Comparison of ENCODE assay signal across 9 cellular contexts in the genomic region with DNA sequence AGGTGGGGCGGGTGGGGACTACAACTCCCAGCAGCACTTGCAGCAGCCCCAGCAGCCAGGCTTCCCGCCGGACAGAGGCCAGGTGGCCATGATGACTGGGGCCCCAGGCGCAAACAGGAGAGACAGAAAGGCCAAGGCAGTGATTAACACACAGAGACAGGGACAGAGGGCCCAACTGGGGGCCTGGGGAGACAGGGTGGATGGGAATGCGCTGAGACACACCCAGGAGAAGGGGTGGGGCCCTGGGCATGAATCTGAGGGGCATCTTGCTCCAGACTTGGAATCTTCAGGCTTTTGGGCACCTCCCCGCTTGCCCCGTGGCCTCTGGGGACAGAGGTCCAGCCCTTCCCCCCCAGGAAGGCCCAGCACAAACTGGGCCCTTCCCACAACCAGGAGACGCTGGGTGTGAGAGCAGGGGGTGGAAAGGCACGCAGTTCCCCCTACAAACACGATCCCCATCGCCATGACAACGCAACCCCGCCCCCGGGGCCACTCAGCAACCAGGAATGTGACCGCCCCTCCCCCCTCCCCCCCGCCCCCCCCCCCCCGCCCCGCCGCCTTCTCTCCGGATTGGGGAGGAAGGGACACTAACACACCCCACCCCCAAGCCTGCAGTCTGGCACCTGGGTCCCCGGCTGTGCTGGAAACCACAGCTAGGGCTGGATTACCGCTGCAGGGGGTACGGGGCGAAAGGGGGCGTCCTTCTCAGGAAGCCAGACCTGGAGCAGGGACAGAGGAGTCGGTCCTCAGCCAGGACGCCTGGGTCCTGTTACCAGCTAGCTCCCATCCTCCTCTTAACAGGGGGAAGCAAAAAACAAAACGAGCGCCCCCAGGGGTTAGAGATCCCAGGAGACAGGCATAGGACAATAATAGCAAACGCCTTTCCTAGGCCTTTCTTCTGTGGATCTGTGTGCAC. TPM values are rescaled to one million over a fixed set of nuclear protein-coding genes. Genes with fewer than 3 reads are reported as not detected.
A peak's percentile ranks its signal among the peaks of the same experiment; 100 is the strongest.
DNase-seq lines count a peak whose midpoint lies in the region; ATAC-seq, FAIRE-seq and TF ChIP-seq lines count a peak whose summit lies in the region.
"Had no signal": no experiment of that assay in that cellular context is flagged by ENCODE, and none has a peak within 500 bp of the region (broad histone marks: within the 10 kb centered on the region; RNA-seq: fewer than 3 reads in every experiment).

No MANE protein-coding gene starts in this region.

- TF ChIP-seq CTCF in bronchial epithelial cell (IDR thresholded peaks at IDR 0.05; ENCODE audit: insufficient read depth, low read length, severe bottlenecking) = peak; percentile 20
- peak; percentile 41 for TF ChIP-seq CTCF in retinal pigment epithelial cell (conservative IDR thresholded peaks at IDR 0.05; ENCODE audit: low read depth, low read length)

- H3K27ac ChIP-seq in iPS-18a (ENCODE audit: low read length) = peak overlapping the region; percentile 100

- peaks cover 60% of the 10 kb centered on the region for H3K4me1 Mint-ChIP-seq in T-helper 1 cell treated with Interleukin-12 subunit alpha and Interleukin-12 subunit beta and Interleukin-4 antibody, amounts not matched to agents 30 μg/mL and 1 μg/mL, for 36 hours (ENCODE audit: low read depth)

- H3K9ac ChIP-seq in iPS-18a (ENCODE audit: low read length) = peak overlapping the region; percentile 100

- FAIRE-seq in bronchial epithelial cell (lab: Jason Lieb, UNC) = no peak
- FAIRE-seq: A204.1 had no signal

- H3K27ac Mint-ChIP-seq in T-helper 1 cell treated with Interleukin-12 subunit alpha and Interleukin-12 subunit beta and Interleukin-4 antibody, amounts not matched to agents 30 μg/mL and 1 μg/mL, for 36 hours = peak overlapping the region; percentile 93

- ATAC-seq in HG03025 (IDR thresholded peaks at IDR 0.05; ENCODE audit: low FRiP score, unreplicated experiment) = no peak

- H3K9me3 ChIP-seq in iPS-18a (ENCODE audit: control insufficient read depth, low read depth, low read length) = no peaks in the 10 kb centered on the region

- DNase-seq in DMS 273 (lab: John Stamatoyannopoulos, UW; ENCODE audit: unreplicated experiment) = peak; percentile 79
- no peak for DNase-seq in DMS 273 treated with DMSO at 0.1 percent for 48 hours (lab: John Stamatoyannopoulos, UW)
- peak; percentile 61 to 92 (median 88) for DNase-seq in NCI-H1417 (lab: John Stamatoyannopoulos, UW)
- peak; percentile 76 for DNase-seq in bronchial epithelial cell (ENCODE audit: low read depth)
- DNase-seq in retinal pigment epithelial cell (ENCODE audit: low read depth) = no peak

- H3K36me3 ChIP-seq in bronchial epithelial cell (ENCODE audit: control insufficient read depth, insufficient read depth, low read length) (peaks cover 13% of the 10 kb centered on the region), iPS-18a (ENCODE audit: control insufficient read depth, low read depth, low read length) (peaks cover 22% of the 10 kb centered on the region)

- H3K4me3 ChIP-seq in bronchial epithelial cell (ENCODE audit: low read depth, low read length) (peak overlapping the region; percentile 37), iPS-18a (ENCODE audit: low read length) (peak overlapping the region; percentile 100), retinal pigment epithelial cell (ENCODE audit: low read length) (peak overlapping the region; percentile 93)

- no peaks in the 10 kb centered on the region for H3K27me3 Mint-ChIP-seq in T-helper 1 cell treated with Interleukin-12 subunit alpha and Interleukin-12 subunit beta and Interleukin-4 antibody, amounts not matched to agents 30 μg/mL and 1 μg/mL, for 36 hours (ENCODE audit: low read depth)

- peaks cover 45% of the 10 kb centered on the region for H3K4me1 ChIP-seq in iPS-18a (ENCODE audit: control insufficient read depth, low read depth, low read length)

- peaks cover 33% of the 10 kb centered on the region for H3K36me3 Mint-ChIP-seq in T-helper 1 cell treated with Interleukin-12 subunit alpha and Interleukin-12 subunit beta and Interleukin-4 antibody, amounts not matched to agents 30 μg/mL and 1 μg/mL, for 36 hours (ENCODE audit: low read depth)

- H3K9me3 Mint-ChIP-seq in T-helper 1 cell treated with Interleukin-12 subunit alpha and Interleukin-12 subunit beta and Interleukin-4 antibody, amounts not matched to agents 30 μg/mL and 1 μg/mL, for 36 hours = no peaks in the 10 kb centered on the region

- H3K27me3 ChIP-seq in bronchial epithelial cell (ENCODE audit: control insufficient read depth, insufficient read depth, low read length) (no peaks in the 10 kb centered on the region), iPS-18a (ENCODE audit: control insufficient read depth, insufficient read depth, low read length) (no peaks in the 10 kb centered on the region)

- H3K4me3 Mint-ChIP-seq in T-helper 1 cell treated with Interleukin-12 subunit alpha and Interleukin-12 subunit beta and Interleukin-4 antibody, amounts not matched to agents 30 μg/mL and 1 μg/mL, for 36 hours = peak overlapping the region; percentile 98

RNA-seq across cellular contexts. Expression of a gene that starts 4.5 kb away (rescaled TPM):
- 163 and 225 TPM in 2 replicates for total RNA-seq in bronchial epithelial cell

RNA-seq across cellular contexts. Expression of a gene that starts 6.1 kb away (rescaled TPM):
- total RNA-seq in bronchial epithelial cell = 60.3 and 74.1 TPM in 2 replicates

RNA-seq across cellular contexts. Expression of a gene that starts 18.4 kb away (rescaled TPM):
- 7.9 and 10.6 TPM in 2 replicates for total RNA-seq in bronchial epithelial cell

RNA-seq across cellular contexts. Expression of a gene that starts 18.7 kb away (rescaled TPM):
- 14.7 and 20.2 TPM in 2 replicates for total RNA-seq in bronchial epithelial cell

RNA-seq across cellular contexts. Expression of a gene that starts 20.4 kb away (rescaled TPM):
- 9.2 and 11.5 TPM in 2 replicates for total RNA-seq in bronchial epithelial cell

Comparison
In these comparisons a context has a peak if more than half of its experiments do, and no peak if none do; other contexts are left out.
1. DNase-seq: peak in DMS 273 (single experiment), NCI-H1417 (3 of 3) and bronchial epithelial cell (single experiment); none in DMS 273 treated with DMSO at 0.1 percent for 48 hours (single experiment) and retinal pigment epithelial cell (single experiment).
2. H3K4me3 ChIP-seq: peak in every context shown above with its lines; median percentile 100 in iPS-18a; 93 in retinal pigment epithelial cell; 37 in bronchial epithelial cell.